In the genomic region with DNA sequence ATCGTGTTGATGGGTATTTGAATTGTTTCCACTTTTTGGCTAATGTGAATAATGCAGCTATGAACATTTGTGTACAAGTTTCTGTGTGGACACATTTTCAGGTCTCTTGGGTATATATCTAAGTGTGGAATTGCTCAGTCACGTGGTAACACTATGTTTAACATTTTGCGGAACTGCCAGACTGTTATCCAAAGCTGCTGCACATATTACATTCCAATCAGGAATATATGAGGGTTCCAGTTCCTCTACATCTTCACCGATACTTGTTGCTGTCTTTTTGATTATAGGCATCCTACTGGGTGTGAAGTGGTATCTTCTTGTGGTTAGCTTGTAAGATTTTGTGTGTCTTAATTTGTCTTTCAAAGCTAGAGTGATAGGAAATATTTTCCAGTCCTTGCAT, we compare ENCODE assay signal across 1 cellular context.
TF ChIP-seq lines count a peak whose summit lies in the region.

No MANE protein-coding gene starts in this region.

TF ChIP-seq in IMR-90, 13 proteins besides CTCF, POLR2A, EP300 and RAD21:
- no peak for TF ChIP-seq MAFK (IDR thresholded peaks at IDR 0.05; ENCODE audit: low read depth, low read length)
- no peak for TF ChIP-seq FOS (IDR thresholded peaks at IDR 0.05; ENCODE audit: low read depth, low read length)
- TF ChIP-seq RCOR1 (IDR thresholded peaks at IDR 0.05; ENCODE audit: insufficient replicate concordance, low read length): no peak
- no peak for TF ChIP-seq RFX5 (IDR thresholded peaks at IDR 0.05; ENCODE audit: low read depth, low read length)
- TF ChIP-seq BHLHE40 (IDR thresholded peaks at IDR 0.05; ENCODE audit: low read depth, low read length): no peak
- TF ChIP-seq MAZ (IDR thresholded peaks at IDR 0.05; ENCODE audit: borderline replicate concordance, low read depth, low read length): no peak
- TF ChIP-seq NFE2L2 (IDR thresholded peaks at IDR 0.05; ENCODE audit: low read depth, low read length): no peak
- no peak for TF ChIP-seq MXI1 (IDR thresholded peaks at IDR 0.05; ENCODE audit: borderline replicate concordance, low read depth, low read length)
- no peak for TF ChIP-seq CHD1 (IDR thresholded peaks at IDR 0.05; ENCODE audit: low read depth, low read length)
- TF ChIP-seq CEBPB (IDR thresholded peaks at IDR 0.05; ENCODE audit: low read depth, low read length): no peak
- TF ChIP-seq, protein P1, sequence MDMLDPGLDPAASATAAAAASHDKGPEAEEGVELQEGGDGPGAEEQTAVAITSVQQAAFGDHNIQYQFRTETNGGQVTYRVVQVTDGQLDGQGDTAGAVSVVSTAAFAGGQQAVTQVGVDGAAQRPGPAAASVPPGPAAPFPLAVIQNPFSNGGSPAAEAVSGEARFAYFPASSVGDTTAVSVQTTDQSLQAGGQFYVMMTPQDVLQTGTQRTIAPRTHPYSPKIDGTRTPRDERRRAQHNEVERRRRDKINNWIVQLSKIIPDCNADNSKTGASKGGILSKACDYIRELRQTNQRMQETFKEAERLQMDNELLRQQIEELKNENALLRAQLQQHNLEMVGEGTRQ (IDR thresholded peaks at IDR 0.05; ENCODE audit: low read depth, low read length): no peak
- TF ChIP-seq, protein P2, sequence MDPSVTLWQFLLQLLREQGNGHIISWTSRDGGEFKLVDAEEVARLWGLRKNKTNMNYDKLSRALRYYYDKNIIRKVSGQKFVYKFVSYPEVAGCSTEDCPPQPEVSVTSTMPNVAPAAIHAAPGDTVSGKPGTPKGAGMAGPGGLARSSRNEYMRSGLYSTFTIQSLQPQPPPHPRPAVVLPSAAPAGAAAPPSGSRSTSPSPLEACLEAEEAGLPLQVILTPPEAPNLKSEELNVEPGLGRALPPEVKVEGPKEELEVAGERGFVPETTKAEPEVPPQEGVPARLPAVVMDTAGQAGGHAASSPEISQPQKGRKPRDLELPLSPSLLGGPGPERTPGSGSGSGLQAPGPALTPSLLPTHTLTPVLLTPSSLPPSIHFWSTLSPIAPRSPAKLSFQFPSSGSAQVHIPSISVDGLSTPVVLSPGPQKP (IDR thresholded peaks at IDR 0.05; ENCODE audit: borderline replicate concordance, low read depth, low read length): no peak
